21 cellular contexts compared by ENCODE assay signal in genomic region chr11:67996051-67996450, GRCh38. TPM values are rescaled to one million over a fixed set of nuclear protein-coding genes. Genes with fewer than 3 reads are reported as not detected.
"Had no signal": no experiment of that assay in that cellular context is flagged by ENCODE, and none has a peak within 500 bp of the region (broad histone marks: within the 10 kb centered on the region; RNA-seq: fewer than 3 reads in every experiment).

No MANE protein-coding gene starts in this region.

- H3K4me3 ChIP-seq: coronary artery, dorsolateral prefrontal cortex, esophagus muscularis mucosa, heart right ventricle, lung had no signal

- H3K36me3 ChIP-seq: cardiac muscle cell, neural progenitor cell, transverse colon had no signal

- H3K4me2 ChIP-seq: neural progenitor cell had no signal

- DNase-seq: activated B cell treated with CpG ODN at 0.5 μM for 24 hours; activated CD8-positive, alpha-beta memory T cell treated with anti-CD3 and anti-CD28 coated beads for 24 hours; activated gamma-delta T cell treated with Interleukin-2 at 50 U/mL for 16 hours; dorsolateral prefrontal cortex; effector memory CD8-positive, alpha-beta T cell; foreskin keratinocyte; kidney glomerular epithelial cell; natural killer cell; occipital lobe; stimulated activated naive CD4-positive, alpha-beta T cell treated with Interleukin-2 at 50 U/mL for 16 hours; T-helper 17 cell; T1000 had no signal

- H3K9me3 ChIP-seq: esophagus muscularis mucosa, heart right ventricle, spleen, transverse colon had no signal

- H3K27ac ChIP-seq: cardiac muscle cell, coronary artery, dorsolateral prefrontal cortex, esophagus muscularis mucosa, foreskin keratinocyte, heart right ventricle, neural progenitor cell had no signal

- H3K9ac ChIP-seq: neural progenitor cell had no signal

- H3K4me1 ChIP-seq: foreskin keratinocyte, neural progenitor cell had no signal

RNA-seq across cellular contexts. Expression of gene ALDH3B1, which starts 14.1 kb away (rescaled TPM):
- total RNA-seq: activated CD4-positive, alpha-beta T cell treated with anti-CD3 and anti-CD28 coated beads for 36 hours; foreskin keratinocyte had no signal
